Comparison of ENCODE assay signal across 8 cellular contexts in genomic region chr10:14880201-14880600, GRCh38. TPM values are rescaled to one million over a fixed set of nuclear protein-coding genes. Genes with fewer than 3 reads are reported as not detected.
DNase-seq lines count a peak whose midpoint lies in the region; ATAC-seq, FAIRE-seq and TF ChIP-seq lines count a peak whose summit lies in the region.

No MANE protein-coding gene starts in this region.

- peaks cover 17% of the 10 kb centered on the region for H4K20me1 ChIP-seq in K562 (replicated peaks; ENCODE audit: control insufficient read depth, insufficient read depth, low read length)

- H3K4me1 Mint-ChIP-seq in CD4-positive, CD25-positive, alpha-beta regulatory T cell, result peaks cover 9 to 45% (median 30%) of the 10 kb centered on the region in 4 donors

- TF ChIP-seq POLR2A in K562 (conservative IDR thresholded peaks at IDR 0.05), result no peak
- no peak for TF ChIP-seq POLR2A in vagina (IDR thresholded peaks at IDR 0.05)

- peaks cover 85% of the 10 kb centered on the region for H3K79me2 ChIP-seq in K562 (ENCODE audit: control insufficient read depth, insufficient read depth, low read length)

- no peak for TF ChIP-seq CTCF in K562 (IDR thresholded peaks at IDR 0.05 in 2 of 3, conservative IDR thresholded peaks at IDR 0.05 in 1 of 3; ENCODE audit: insufficient read depth in 2 of 3, low read depth in 1 of 3, low read length in 3 of 3)
- no peak for TF ChIP-seq CTCF in vagina (IDR thresholded peaks at IDR 0.05)

- in situ Hi-C loops in K562 (cut with MboI), result no loop called here

- H3K9me1 ChIP-seq in K562 (ENCODE audit: control insufficient read depth, insufficient read depth, low read length), result no peaks in the 10 kb centered on the region

- H3K4me1 ChIP-seq in CD4-positive, CD25-positive, alpha-beta regulatory T cell (ENCODE audit: control insufficient read depth, insufficient read depth, low read length, poor library complexity, severe bottlenecking), result peaks cover 28% of the 10 kb centered on the region
- H3K4me1 ChIP-seq in K562 (replicated peaks in 1 of 2; ENCODE audit: control insufficient read depth in 2 of 2, insufficient read depth in 2 of 2, low read length in 2 of 2), result peaks cover 12 to 15% of the 10 kb centered on the region in 2 experiments
- H3K4me1 ChIP-seq in mucosa of rectum (ENCODE audit: control insufficient read depth in 2 of 2, insufficient read depth in 2 of 2, low read length in 2 of 2), result peaks cover 3 to 14% of the 10 kb centered on the region in 2 donors
- peaks cover 26% of the 10 kb centered on the region for H3K4me1 ChIP-seq in vagina

- H3K9ac ChIP-seq in K562 (ENCODE audit: insufficient read depth in 1 of 2, low read depth in 2 of 2, low read length in 2 of 2), result peak overlapping the region; percentile 73 to 78
- H3K9ac ChIP-seq in mucosa of rectum (ENCODE audit: low read depth in 1 of 2, low read length in 2 of 2), result peak overlapping the region in 1 of 2 donors; percentile 95

- no peak for DNase-seq in CD4-positive, CD25-positive, alpha-beta regulatory T cell
- DNase-seq in HuH-7 (ENCODE audit: low spot score), result peak; percentile 30
- DNase-seq in K562 (ENCODE audit: extremely low read depth in 1 of 4, low spot score in 3 of 4), result peak in 2 of 4 experiments; percentile 22 to 27
- no peak for DNase-seq in DMS79 treated with DMSO at 0.1 percent for 48 hours (lab: John Stamatoyannopoulos, UW)
- no peak for DNase-seq in DMS114 treated with DMSO at 0.1 percent for 48 hours (lab: John Stamatoyannopoulos, UW; ENCODE audit: unreplicated experiment)
- DNase-seq in vagina (ENCODE audit: extremely low spot score in 2 of 2), result no peak

- H3K27me3 ChIP-seq in CD4-positive, CD25-positive, alpha-beta regulatory T cell (ENCODE audit: control insufficient read depth, insufficient read depth, low read length), result no peaks in the 10 kb centered on the region
- no peaks in the 10 kb centered on the region for H3K27me3 ChIP-seq in K562 (ENCODE audit: control insufficient read depth in 2 of 2, insufficient read depth in 2 of 2, low read length in 2 of 2)
- no peaks in the 10 kb centered on the region for H3K27me3 ChIP-seq in mucosa of rectum (ENCODE audit: control insufficient read depth in 2 of 2, insufficient read depth in 2 of 2, low read length in 2 of 2)
- H3K27me3 ChIP-seq in vagina, result no peaks in the 10 kb centered on the region

- ATAC-seq in CD4-positive, CD25-positive, alpha-beta regulatory T cell (ENCODE audit: low read depth in 2 of 2), result no peak
- ATAC-seq in K562 (no peak), HG03025 (IDR thresholded peaks at IDR 0.05; ENCODE audit: low FRiP score, unreplicated experiment) (no peak)

- no peak for TF ChIP-seq EP300 in K562 (IDR thresholded peaks at IDR 0.05; ENCODE audit: low read length)

- no peak overlapping the region for H2AFZ ChIP-seq in K562 (ENCODE audit: low read depth, low read length)

- TF ChIP-seq RAD21 in K562 (CRISPR knock-in tag; conservative IDR thresholded peaks at IDR 0.05 in 1 of 2, IDR thresholded peaks at IDR 0.05 in 1 of 2), result no peak

- peaks cover 0 to 2% (median 0%) of the 10 kb centered on the region in 7 donors for H3K9me3 Mint-ChIP-seq in CD4-positive, CD25-positive, alpha-beta regulatory T cell

- POLR2A ChIA-PET in K562 (lab: Yijun Ruan, JAX), result interaction anchor here (0.9 to 2.5 kb wide), 2 partner anchors 10 to 218 kb away, joined by 3 to 14 read pairs; no protein-coding TSS in a partner anchor

- WGBS in K562 (ENCODE audit: insufficient coverage, low coverage, missing lambda C conversion rate), result 1% methylated on average over 7 of the region's 7 CpGs

- CTCF ChIA-PET in K562 (lab: Yijun Ruan, JAX; ENCODE audit: low intra/inter-chr PET ratio), result no interaction called here

- no peaks in the 10 kb centered on the region for H3K9me3 ChIP-seq in CD4-positive, CD25-positive, alpha-beta regulatory T cell (ENCODE audit: control insufficient read depth in 2 of 2, low read length in 2 of 2)
- no peaks in the 10 kb centered on the region for H3K9me3 ChIP-seq in K562 (replicated peaks; ENCODE audit: control insufficient read depth, insufficient read depth, low read depth, low read length)
- H3K9me3 ChIP-seq in mucosa of rectum (ENCODE audit: control insufficient read depth in 2 of 2, low read length in 2 of 2), result no peaks in the 10 kb centered on the region
- no peaks in the 10 kb centered on the region for H3K9me3 ChIP-seq in vagina

- FAIRE-seq in K562 (lab: Jason Lieb, UNC), result no peak

- H3K4me3 ChIP-seq in CD4-positive, CD25-positive, alpha-beta regulatory T cell (ENCODE audit: low read depth, low read length), result peak overlapping the region; percentile 83
- peak overlapping the region; percentile 96 for H3K4me3 ChIP-seq in K562
- peak overlapping the region; percentile 9 to 85 for H3K4me3 ChIP-seq in mucosa of rectum (ENCODE audit: low read length in 2 of 2)
- H3K4me3 ChIP-seq in vagina, result peak overlapping the region in 1 of 2 donors; percentile 97

- intact Hi-C loops in K562 (cut with micrococcal nuclease), result loop anchor here (5.0 kb wide), 1 partner anchor 72 kb away; the partner anchor contains the start of gene DCLRE1C
- intact Hi-C loops in vagina (cut with DNase I), result no loop called here

- no peak overlapping the region for H3K27ac ChIP-seq in CD4-positive, CD25-positive, alpha-beta regulatory T cell (ENCODE audit: insufficient read depth, low read length, poor library complexity, severe bottlenecking)
- peak overlapping the region; percentile 85 for H3K27ac ChIP-seq in K562 (ENCODE audit: extremely low read depth, low read depth, low read length)
- H3K27ac ChIP-seq in mucosa of rectum (ENCODE audit: low read depth in 2 of 2, low read length in 2 of 2), result no peak overlapping the region
- no peak overlapping the region for H3K27ac ChIP-seq in vagina

- H3K4me2 ChIP-seq in K562 (ENCODE audit: insufficient read depth, low read length), result peak overlapping the region; percentile 78

- H3K36me3 ChIP-seq in CD4-positive, CD25-positive, alpha-beta regulatory T cell (ENCODE audit: control insufficient read depth, insufficient read depth, low read length), result no peaks in the 10 kb centered on the region
- peaks cover 37% of the 10 kb centered on the region; the same call in 2 of the 3 replicates for H3K36me3 ChIP-seq in K562 (ENCODE audit: control insufficient read depth, insufficient read depth, low read length)
- no peaks in the 10 kb centered on the region for H3K36me3 ChIP-seq in mucosa of rectum (ENCODE audit: control insufficient read depth in 2 of 2, insufficient read depth in 2 of 2, low read length in 2 of 2)
- H3K36me3 ChIP-seq in vagina, result no peaks in the 10 kb centered on the region

- H3K4me3 Mint-ChIP-seq in CD4-positive, CD25-positive, alpha-beta regulatory T cell, result peak overlapping the region; percentile 87 to 93 (median 92)

- BruUV-seq in K562 (replicated peaks; lab: Mats Ljungman, UMichigan), result TSS peak; percentile 42

- H3K27me3 Mint-ChIP-seq in CD4-positive, CD25-positive, alpha-beta regulatory T cell, result no peaks in the 10 kb centered on the region

- peak overlapping the region in 2 of 3 donors; percentile 85 to 91 for H3K27ac Mint-ChIP-seq in CD4-positive, CD25-positive, alpha-beta regulatory T cell

- peaks cover 3% of the 10 kb centered on the region for H3K36me3 Mint-ChIP-seq in CD4-positive, CD25-positive, alpha-beta regulatory T cell

RNA-seq across cellular contexts. Expression of gene SUV39H2, which starts 1.5 kb away (rescaled TPM):
- total RNA-seq in CD4-positive, CD25-positive, alpha-beta regulatory T cell, result 4.3 TPM
- 1 to 10 TPM; 2.1 to 5.2 (median 3.7) TPM for polyA plus RNA-seq in CD4-positive, CD25-positive, alpha-beta regulatory T cell
- 16.3 and 60.2 TPM in 2 replicates for total RNA-seq in K562 (2011; cell fraction: chromatin; rRNA removed; ENCODE audit: low replicate concordance)
- 9.0 and 13.4 TPM in 2 replicates for total RNA-seq in K562 (2011; cell fraction: nucleolus; rRNA removed)
- 27.8 and 58.1 TPM in 2 replicates for total RNA-seq in K562 (2011; cell fraction: nucleoplasm; rRNA removed)
- total RNA-seq in K562 (2014; rRNA removed) (26.4 and 28.1 TPM in 2 replicates), K562 (2014; rRNA removed; fragmentation: Illumina TruSeq; extraction: Trizol) (49.6 and 53.5 TPM in 2 replicates), K562 (2015; rRNA removed; fragmentation: Illumina TruSeq; extraction: Trizol) (37.5 and 41.3 TPM in 2 replicates), K562 (2021) (32.6 and 36.6 TPM in 2 replicates), vagina (6.9 TPM)
- polyA plus RNA-seq in K562 (2011; rRNA removed) (28.3 and 40.6 TPM in 2 replicates), K562 (2014; fragmentation: Illumina TruSeq; extraction: Trizol) (38.4 and 54.3 TPM in 2 replicates), K562 (2014; fragmentation: Nextera tagmentation; extraction: Ambion mirVana) (10 to 100 TPM; 41.7 to 45.7 TPM), K562 (2014; rRNA removed) (24.1 and 27.0 TPM in 2 replicates)
- 9.8 and 14.4 TPM in 2 replicates for polyA plus RNA-seq in K562 (2011; cell fraction: cytosol; rRNA removed)
- 9.0 and 12.6 TPM in 2 replicates for polyA plus RNA-seq in K562 (2011; cell fraction: nucleus; rRNA removed)
- polyA plus RNA-seq in K562 (2012), result 25.8 and 41.8 TPM in 2 replicates
- 54.9 and 57.6 TPM in 2 replicates for polyA minus RNA-seq in K562 (2011; rRNA and poly(A)+ RNA removed)
- polyA minus RNA-seq in K562 (2011; cell fraction: cytosol; rRNA and poly(A)+ RNA removed), result 14.4 and 22.8 TPM in 2 replicates
- 18.8 and 29.1 TPM in 2 replicates for polyA minus RNA-seq in K562 (2011; cell fraction: nucleus; rRNA and poly(A)+ RNA removed)

RNA-seq across cellular contexts. Expression of gene HSPA14, which starts 42.1 kb away (rescaled TPM):
- total RNA-seq in CD4-positive, CD25-positive, alpha-beta regulatory T cell, result 22.6 TPM
- 10 to 100 TPM; 16.0 to 26.7 (median 20.9) TPM for polyA plus RNA-seq in CD4-positive, CD25-positive, alpha-beta regulatory T cell
- total RNA-seq in K562 (2011; cell fraction: chromatin; rRNA removed; ENCODE audit: low replicate concordance), result 10.9 and 32.7 TPM in 2 replicates
- 6.5 and 8.0 TPM in 2 replicates for total RNA-seq in K562 (2011; cell fraction: nucleolus; rRNA removed)
- total RNA-seq in K562 (2011; cell fraction: nucleoplasm; rRNA removed), result 16.4 and 26.8 TPM in 2 replicates
- total RNA-seq in K562 (2014; rRNA removed), result 38.9 and 47.9 TPM in 2 replicates
- 65.1 and 77.7 TPM in 2 replicates for total RNA-seq in K562 (2014; rRNA removed; fragmentation: Illumina TruSeq; extraction: Trizol)
- 57.5 and 63.2 TPM in 2 replicates for total RNA-seq in K562 (2015; rRNA removed; fragmentation: Illumina TruSeq; extraction: Trizol)
- total RNA-seq in K562 (2021), result 41.9 and 46.2 TPM in 2 replicates
- 52.3 and 71.5 TPM in 2 replicates for polyA plus RNA-seq in K562 (2011; rRNA removed)
- polyA plus RNA-seq in K562 (2011; cell fraction: cytosol; rRNA removed), result 12.0 and 24.9 TPM in 2 replicates
- polyA plus RNA-seq in K562 (2011; cell fraction: nucleus; rRNA removed), result 16.6 and 28.1 TPM in 2 replicates
- polyA plus RNA-seq in K562 (2012), result 25.4 and 33.0 TPM in 2 replicates
- polyA plus RNA-seq in K562 (2014; fragmentation: Illumina TruSeq; extraction: Trizol), result 47.0 and 51.9 TPM in 2 replicates
- 10 to 100 TPM; 70.1 to 75.0 TPM for polyA plus RNA-seq in K562 (2014; fragmentation: Nextera tagmentation; extraction: Ambion mirVana)
- 54.1 and 56.5 TPM in 2 replicates for polyA plus RNA-seq in K562 (2014; rRNA removed)
- 38.8 and 40.3 TPM in 2 replicates for polyA minus RNA-seq in K562 (2011; rRNA and poly(A)+ RNA removed)
- polyA minus RNA-seq in K562 (2011; cell fraction: cytosol; rRNA and poly(A)+ RNA removed), result 8.4 and 15.2 TPM in 2 replicates
- 9.8 and 19.3 TPM in 2 replicates for polyA minus RNA-seq in K562 (2011; cell fraction: nucleus; rRNA and poly(A)+ RNA removed)
- total RNA-seq in vagina, result 8.3 TPM

RNA-seq across cellular contexts. Expression of gene MSANTD7, which starts 42.1 kb away (rescaled TPM):
- 28.9 TPM for total RNA-seq in CD4-positive, CD25-positive, alpha-beta regulatory T cell
- polyA plus RNA-seq in CD4-positive, CD25-positive, alpha-beta regulatory T cell, result 10 to 100 TPM in 1 of 4 donors, 1 to 10 TPM in 3; 8.4 to 11.7 (median 9.8) TPM
- 19.1 and 30.9 TPM in 2 replicates for total RNA-seq in K562 (2011; cell fraction: chromatin; rRNA removed; ENCODE audit: low replicate concordance)
- total RNA-seq in K562 (2011; cell fraction: nucleolus; rRNA removed), result 16.7 and 18.6 TPM in 2 replicates
- total RNA-seq in K562 (2011; cell fraction: nucleoplasm; rRNA removed), result 22.8 and 36.6 TPM in 2 replicates
- total RNA-seq in K562 (2014; rRNA removed) (25.0 and 26.9 TPM in 2 replicates), K562 (2014; rRNA removed; fragmentation: Illumina TruSeq; extraction: Trizol) (23.6 and 24.5 TPM in 2 replicates), K562 (2015; rRNA removed; fragmentation: Illumina TruSeq; extraction: Trizol) (26.6 and 27.3 TPM in 2 replicates), K562 (2021) (26.4 and 27.2 TPM in 2 replicates), vagina (11.8 TPM)
- polyA plus RNA-seq in K562 (2011; rRNA removed) (14.6 and 18.9 TPM in 2 replicates), K562 (2014; fragmentation: Illumina TruSeq; extraction: Trizol) (24.3 and 24.7 TPM in 2 replicates), K562 (2014; fragmentation: Nextera tagmentation; extraction: Ambion mirVana) (1 to 10 TPM; 5.2 to 7.1 TPM), K562 (2014; rRNA removed) (16.2 and 18.8 TPM in 2 replicates)
- 9.0 and 9.9 TPM in 2 replicates for polyA plus RNA-seq in K562 (2011; cell fraction: cytosol; rRNA removed)
- 12.3 and 17.3 TPM in 2 replicates for polyA plus RNA-seq in K562 (2011; cell fraction: nucleus; rRNA removed)
- 11.3 and 18.0 TPM in 2 replicates for polyA plus RNA-seq in K562 (2012)
- 35.3 and 37.1 TPM in 2 replicates for polyA minus RNA-seq in K562 (2011; rRNA and poly(A)+ RNA removed)
- 17.9 and 24.7 TPM in 2 replicates for polyA minus RNA-seq in K562 (2011; cell fraction: cytosol; rRNA and poly(A)+ RNA removed)
- polyA minus RNA-seq in K562 (2011; cell fraction: nucleus; rRNA and poly(A)+ RNA removed), result 24.0 and 40.5 TPM in 2 replicates

RNA-seq across cellular contexts. Expression of gene CDNF, which starts 42.4 kb away (rescaled TPM):
- total RNA-seq in CD4-positive, CD25-positive, alpha-beta regulatory T cell, result 1.7 TPM
- polyA plus RNA-seq in CD4-positive, CD25-positive, alpha-beta regulatory T cell, result 1 to 10 TPM in 2 of 4 donors, under 1 TPM in 2; 0.32 to 2.1 (median 1.2) TPM
- total RNA-seq in K562 (2011; cell fraction: chromatin; rRNA removed; ENCODE audit: low replicate concordance), result 0.37 and 0.83 TPM in 2 replicates
- total RNA-seq in K562 (2011; cell fraction: nucleolus; rRNA removed), result 0.83 and 2.2 TPM in 2 replicates
- 0.53 and 0.73 TPM in 2 replicates for total RNA-seq in K562 (2011; cell fraction: nucleoplasm; rRNA removed)
- total RNA-seq in K562 (2014; rRNA removed) (0.64 TPM in 1 of 2 replicates, not detected in the other), K562 (2014; rRNA removed; fragmentation: Illumina TruSeq; extraction: Trizol) (0.29 and 0.61 TPM in 2 replicates), K562 (2015; rRNA removed; fragmentation: Illumina TruSeq; extraction: Trizol) (0.33 and 0.60 TPM in 2 replicates), K562 (2021) (0.85 and 1.00 TPM in 2 replicates), vagina (7.4 TPM)
- polyA plus RNA-seq in K562 (2011; rRNA removed) (0.93 and 1.6 TPM in 2 replicates), K562 (2014; fragmentation: Illumina TruSeq; extraction: Trizol) (0.61 and 0.96 TPM in 2 replicates), K562 (2014; fragmentation: Nextera tagmentation; extraction: Ambion mirVana) (under 1 TPM; 0.18 to 0.37 TPM), K562 (2014; rRNA removed) (1.1 and 1.6 TPM in 2 replicates)
- polyA plus RNA-seq in K562 (2011; cell fraction: cytosol; rRNA removed), result 0.13 and 1.2 TPM in 2 replicates
- polyA plus RNA-seq in K562 (2011; cell fraction: nucleus; rRNA removed), result 0.54 and 0.65 TPM in 2 replicates
- 0.64 and 2.2 TPM in 2 replicates for polyA plus RNA-seq in K562 (2012)
- 0.42 and 1.9 TPM in 2 replicates for polyA minus RNA-seq in K562 (2011; rRNA and poly(A)+ RNA removed)
- polyA minus RNA-seq in K562 (2011; cell fraction: cytosol; rRNA and poly(A)+ RNA removed), result not detected in 2 replicates
- 0.40 and 1.4 TPM in 2 replicates for polyA minus RNA-seq in K562 (2011; cell fraction: nucleus; rRNA and poly(A)+ RNA removed)
